7 cellular contexts compared by ENCODE assay signal in the genomic region with DNA sequence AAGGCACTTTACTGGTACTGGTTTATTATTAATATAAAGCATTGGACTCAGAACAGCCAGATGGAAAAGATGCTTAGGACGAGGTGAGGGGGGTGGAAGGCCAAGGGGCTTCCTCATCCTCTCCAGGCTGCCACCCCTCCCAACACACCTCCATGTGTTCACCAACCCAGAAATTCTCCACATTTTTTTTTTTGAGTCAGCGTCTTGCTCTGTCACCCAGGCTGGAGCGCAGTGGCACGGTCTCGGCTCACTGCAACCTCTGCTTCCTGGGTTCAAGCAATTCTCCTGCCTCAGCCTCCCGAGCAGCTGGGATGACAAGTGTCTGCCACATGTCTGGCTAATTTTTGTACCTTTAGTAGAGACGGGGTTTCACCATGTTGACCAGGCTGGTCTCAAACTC. TPM values are rescaled to one million over a fixed set of nuclear protein-coding genes. Genes with fewer than 3 reads are reported as not detected.
A peak's percentile ranks its signal among the peaks of the same experiment; 100 is the strongest.
DNase-seq lines count a peak whose midpoint lies in the region; ATAC-seq and TF ChIP-seq lines count a peak whose summit lies in the region.
"Not testable (repeated sequence)": the region's sequence is repeated elsewhere in the genome, so short reads cannot be mapped to it uniquely, and the experiment has no call there.

No MANE protein-coding gene starts in this region.

- not testable (repeated sequence) for H4K20me1 ChIP-seq in PC-3 (ENCODE audit: low read length); fibroblast of lung (ENCODE audit: control insufficient read depth, extremely low read depth, insufficient read depth, low read length)

- H3K27ac Mint-ChIP-seq in CD4-positive, alpha-beta memory T cell = peak overlapping the region; percentile 89 to 96 (median 95)
- H3K27ac Mint-ChIP-seq in activated CD8-positive, alpha-beta memory T cell treated with anti-CD3 and anti-CD28 coated beads, Interleukin-2, amount 10 ng/mL, durations not matched to agents 7 days and 5 days = not testable (repeated sequence)
- peak overlapping the region; percentile 32 for H3K27ac Mint-ChIP-seq in stimulated activated memory B cell treated with anti-CD40 and anti-IgM and Interleukin-4, amounts not matched to agents 10 μg/mL and 1 μg/mL and 100 μg/mL, for 72 hours

- peaks cover 59% of the 10 kb centered on the region for H3K4me1 ChIP-seq in CD4-positive, alpha-beta memory T cell (ENCODE audit: insufficient read depth, low read length)
- not testable (repeated sequence) for H3K4me1 ChIP-seq in PC-3 (ENCODE audit: insufficient read depth, low read length); fibroblast of lung (ENCODE audit: control insufficient read depth, extremely low read depth, insufficient read depth, low read length)
- H3K4me1 ChIP-seq in adipocyte (ENCODE audit: control insufficient read depth, insufficient read depth, low read length) (peaks cover 29% of the 10 kb centered on the region), neutrophil (ENCODE audit: control insufficient read depth in 1 of 2, insufficient read depth in 1 of 2, low read depth in 1 of 2, low read length in 1 of 2) (peaks cover 65 to 68% of the 10 kb centered on the region in 2 experiments)

- not testable (repeated sequence) for H3K9me3 Mint-ChIP-seq in CD4-positive, alpha-beta memory T cell; activated CD8-positive, alpha-beta memory T cell treated with anti-CD3 and anti-CD28 coated beads, Interleukin-2, amount 10 ng/mL, durations not matched to agents 7 days and 5 days (ENCODE audit: low read depth); stimulated activated memory B cell treated with anti-CD40 and anti-IgM and Interleukin-4, amounts not matched to agents 10 μg/mL and 1 μg/mL and 100 μg/mL, for 72 hours

- not testable (repeated sequence) for H3K9me2 ChIP-seq in PC-3 (replicated peaks; ENCODE audit: low read length)

- H3K4me1 Mint-ChIP-seq in CD4-positive, alpha-beta memory T cell = peaks cover 34 to 77% (median 52%) of the 10 kb centered on the region in 4 donors
- peaks cover 65% of the 10 kb centered on the region for H3K4me1 Mint-ChIP-seq in activated CD8-positive, alpha-beta memory T cell treated with anti-CD3 and anti-CD28 coated beads, Interleukin-2, amount 10 ng/mL, durations not matched to agents 7 days and 5 days
- H3K4me1 Mint-ChIP-seq in stimulated activated memory B cell treated with anti-CD40 and anti-IgM and Interleukin-4, amounts not matched to agents 10 μg/mL and 1 μg/mL and 100 μg/mL, for 72 hours = peaks cover 60% of the 10 kb centered on the region

- intact Hi-C loops in CD4-positive, alpha-beta memory T cell (cut with micrococcal nuclease) = not testable (repeated sequence)
- intact Hi-C loops in PC-3 (cut with micrococcal nuclease) = loop anchor here (5.0 kb wide), 1 partner anchor 60 kb away; a partner anchor contains a TSS

- not testable (repeated sequence) for H3K27me3 ChIP-seq in CD4-positive, alpha-beta memory T cell (ENCODE audit: insufficient read depth, low read length); PC-3 (ENCODE audit: low read length); fibroblast of lung (ENCODE audit: control insufficient read depth, insufficient read depth, low read length); neutrophil
- peaks cover 18% of the 10 kb centered on the region for H3K27me3 ChIP-seq in adipocyte (replicated peaks; ENCODE audit: control insufficient read depth, insufficient read depth, low read length)

- CTCF ChIA-PET in CD4-positive, alpha-beta memory T cell (lab: Charles Lee; ENCODE audit: partially characterized antibody) = interaction anchor here (1.4 kb wide), 1 partner anchor 9 kb away, joined by 5 read pairs; no protein-coding TSS in a partner anchor
- CTCF ChIA-PET in PC-3 (lab: Charles Lee) = not testable (repeated sequence)
- CTCF ChIA-PET in activated CD8-positive, alpha-beta memory T cell treated with anti-CD3 and anti-CD28 coated beads, Interleukin-2, amount 10 ng/mL, durations not matched to agents 7 days and 5 days (lab: Charles Lee) = interaction anchor here (1.0 to 1.6 kb wide), 3 partner anchors 43 to 166 kb away, joined by 3 to 4 read pairs (median 3); a partner anchor contains a TSS

- not testable (repeated sequence) for H3K9me3 ChIP-seq in CD4-positive, alpha-beta memory T cell (ENCODE audit: control insufficient read depth in 1 of 2, low read length in 2 of 2); PC-3 (ENCODE audit: low read length); adipocyte (ENCODE audit: control insufficient read depth, low read length); fibroblast of lung (ENCODE audit: control insufficient read depth, insufficient read depth, low read depth, low read length); neutrophil

- H3K79me2 ChIP-seq in PC-3 (ENCODE audit: low read length) (peaks cover 11% of the 10 kb centered on the region), fibroblast of lung (ENCODE audit: control insufficient read depth, insufficient read depth, low read length) (peaks cover 16% of the 10 kb centered on the region)

- not testable (repeated sequence) for H3K36me3 Mint-ChIP-seq in CD4-positive, alpha-beta memory T cell; activated CD8-positive, alpha-beta memory T cell treated with anti-CD3 and anti-CD28 coated beads, Interleukin-2, amount 10 ng/mL, durations not matched to agents 7 days and 5 days; stimulated activated memory B cell treated with anti-CD40 and anti-IgM and Interleukin-4, amounts not matched to agents 10 μg/mL and 1 μg/mL and 100 μg/mL, for 72 hours

- H3K27me3 Mint-ChIP-seq in CD4-positive, alpha-beta memory T cell = not testable (repeated sequence)
- H3K27me3 Mint-ChIP-seq in activated CD8-positive, alpha-beta memory T cell treated with anti-CD3 and anti-CD28 coated beads, Interleukin-2, amount 10 ng/mL, durations not matched to agents 7 days and 5 days = peaks cover 22% of the 10 kb centered on the region
- peaks cover 26% of the 10 kb centered on the region for H3K27me3 Mint-ChIP-seq in stimulated activated memory B cell treated with anti-CD40 and anti-IgM and Interleukin-4, amounts not matched to agents 10 μg/mL and 1 μg/mL and 100 μg/mL, for 72 hours

- H2AFZ ChIP-seq in PC-3 (ENCODE audit: low read length); fibroblast of lung (ENCODE audit: low read length): not testable (repeated sequence)

- not testable (repeated sequence) for ATAC-seq in PC-3; activated CD8-positive, alpha-beta memory T cell treated with anti-CD3 and anti-CD28 coated beads, Interleukin-2, amount 10 ng/mL, durations not matched to agents 7 days and 5 days; stimulated activated memory B cell treated with anti-CD40 and anti-IgM and Interleukin-4, amounts not matched to agents 10 μg/mL and 1 μg/mL and 100 μg/mL, for 72 hours

- H3K4me2 ChIP-seq in PC-3 (ENCODE audit: low read length) (peak overlapping the region; percentile 87; the same call in 1 of the 2 replicates), fibroblast of lung (ENCODE audit: extremely low read depth, insufficient read depth, low read length) (peak overlapping the region; percentile 49)

- BruUV-seq in PC-3 (replicated peaks; lab: Mats Ljungman, UMichigan) = not testable (repeated sequence)

- H3F3A ChIP-seq in PC-3 (ENCODE audit: low read length, unreplicated experiment) = not testable (repeated sequence)

- not testable (repeated sequence) for TF ChIP-seq CTCF in PC-3 (conservative IDR thresholded peaks at IDR 0.05; ENCODE audit: low read depth, low read length); fibroblast of lung (conservative IDR thresholded peaks at IDR 0.05 in 1 of 2, IDR thresholded peaks at IDR 0.05 in 1 of 2; ENCODE audit: low read depth in 1 of 2, low read length in 2 of 2); neutrophil (IDR thresholded peaks at IDR 0.05)

- POLR2A ChIA-PET in CD4-positive, alpha-beta memory T cell (lab: Charles Lee; ENCODE audit: partially characterized antibody) = interaction anchor here (0.6 kb wide), 1 partner anchor 21 kb away, joined by 4 read pairs; no protein-coding TSS in a partner anchor
- POLR2A ChIA-PET in PC-3 (lab: Charles Lee; ENCODE audit: unreplicated experiment) = not testable (repeated sequence)

- H3K4me3 ChIP-seq in CD4-positive, alpha-beta memory T cell (ENCODE audit: low read length in 2 of 2); PC-3 (ENCODE audit: low read length); neutrophil (ENCODE audit: low read depth in 1 of 2, low read length in 1 of 2): not testable (repeated sequence)
- H3K4me3 ChIP-seq in adipocyte (ENCODE audit: low read length) (peak overlapping the region; percentile 80), fibroblast of lung (replicated peaks in 1 of 4; ENCODE audit: control extremely low read depth in 1 of 4, insufficient read depth in 1 of 4, low read depth in 3 of 4, low read length in 4 of 4) (peak overlapping the region in 1 of 4 experiments; percentile 39)

- H3K36me3 ChIP-seq in CD4-positive, alpha-beta memory T cell (ENCODE audit: insufficient read depth, low read length); PC-3 (ENCODE audit: low read depth, low read length); adipocyte (ENCODE audit: control insufficient read depth, insufficient read depth, low read length, severe bottlenecking); fibroblast of lung (ENCODE audit: control insufficient read depth, insufficient read depth, low read length); neutrophil: not testable (repeated sequence)

- peak overlapping the region; percentile 57 for H3K27ac ChIP-seq in CD4-positive, alpha-beta memory T cell (ENCODE audit: low read depth, low read length)
- not testable (repeated sequence) for H3K27ac ChIP-seq in PC-3 (ENCODE audit: low read length)
- H3K27ac ChIP-seq in fibroblast of lung (ENCODE audit: insufficient read depth, low read length) = peak overlapping the region; percentile 87
- H3K27ac ChIP-seq in neutrophil = peak overlapping the region; percentile 99

- not testable (repeated sequence) for H3K9ac ChIP-seq in PC-3 (ENCODE audit: low read length); fibroblast of lung (ENCODE audit: insufficient read depth, low read length)
- H3K9ac ChIP-seq in adipocyte (ENCODE audit: low read length) = peak overlapping the region; percentile 79

- not testable (repeated sequence) for DNase-seq in CD4-positive, alpha-beta memory T cell; PC-3; activated CD8-positive, alpha-beta memory T cell treated with anti-CD3 and anti-CD28 coated beads, Interleukin-2, amount 10 ng/mL, durations not matched to agents 7 days and 5 days; adipocyte (ENCODE audit: low read depth); fibroblast of lung (ENCODE audit: low read depth in 2 of 2)

- peak overlapping the region; percentile 55 to 99 (median 92) for H3K4me3 Mint-ChIP-seq in CD4-positive, alpha-beta memory T cell
- peak overlapping the region; percentile 73 for H3K4me3 Mint-ChIP-seq in activated CD8-positive, alpha-beta memory T cell treated with anti-CD3 and anti-CD28 coated beads, Interleukin-2, amount 10 ng/mL, durations not matched to agents 7 days and 5 days
- peak overlapping the region; percentile 30 for H3K4me3 Mint-ChIP-seq in stimulated activated memory B cell treated with anti-CD40 and anti-IgM and Interleukin-4, amounts not matched to agents 10 μg/mL and 1 μg/mL and 100 μg/mL, for 72 hours

RNA-seq across cellular contexts. Expression of a gene that starts 53.4 kb away (rescaled TPM):
- total RNA-seq in CD4-positive, alpha-beta memory T cell = 100 to 1,000 TPM; 117 to 125 TPM
- polyA plus RNA-seq in CD4-positive, alpha-beta memory T cell = 100 to 1,000 TPM in 1 of 2 donors, 10 to 100 TPM in 1; 46.3 to 104 TPM
- total RNA-seq in PC-3 (2014; rRNA removed) = 28.4 and 42.0 TPM in 2 replicates
- 100 to 1,000 TPM; 205 to 267 TPM for total RNA-seq in activated CD8-positive, alpha-beta memory T cell treated with anti-CD3 and anti-CD28 coated beads, Interleukin-2, amount 10 ng/mL, durations not matched to agents 7 days and 5 days
- 46.1 and 56.8 TPM in 2 replicates for total RNA-seq in fibroblast of lung
- polyA plus RNA-seq in fibroblast of lung = 28.9 and 32.5 TPM in 2 replicates
- polyA plus RNA-seq in fibroblast of lung (2012) = 67.0 and 78.2 TPM in 2 replicates
- 11.5 and 20.2 TPM in 2 replicates for polyA minus RNA-seq in fibroblast of lung (ENCODE audit: low replicate concordance)

Comparison
In these comparisons a context has a peak if more than half of its experiments do, and no peak if none do; other contexts are left out.
1. H3K4me3 Mint-ChIP-seq: peak in every context shown above with its lines; median percentile 92 in CD4-positive, alpha-beta memory T cell; 73 in activated CD8-positive, alpha-beta memory T cell treated with anti-CD3 and anti-CD28 coated beads, Interleukin-2, amount 10 ng/mL, durations not matched to agents 7 days and 5 days; 30 in stimulated activated memory B cell treated with anti-CD40 and anti-IgM and Interleukin-4, amounts not matched to agents 10 μg/mL and 1 μg/mL and 100 μg/mL, for 72 hours.